Comparison of ENCODE assay signal across 8 cellular contexts in genomic region chr5:140631831-140632365, GRCh38. TPM values are rescaled to one million over a fixed set of nuclear protein-coding genes. Genes with fewer than 3 reads are reported as not detected.
DNase-seq lines count a peak whose midpoint lies in the region; ATAC-seq, FAIRE-seq and TF ChIP-seq lines count a peak whose summit lies in the region.

No MANE protein-coding gene starts in this region.

- DNase-seq in T-helper 1 cell (peak in 3 of 5 donors; percentile 10 to 18 (median 18)), natural killer cell (no peak), RCC 7860 (ENCODE audit: low spot score) (no peak), nucleus accumbens (lab: John Stamatoyannopoulos, UW) (no peak)
- peak in 2 of 3 experiments; percentile 17 to 18 for DNase-seq in effector memory CD8-positive, alpha-beta T cell
- no peak for DNase-seq in activated effector memory CD4-positive, alpha-beta T cell treated with anti-CD3 and anti-CD28 coated beads, Interleukin-2, amount 50 U/mL, for 16 hours

- ATAC-seq in GM18519 (IDR thresholded peaks at IDR 0.05; ENCODE audit: low FRiP score, unreplicated experiment) (peak; percentile 11), HG02759 (IDR thresholded peaks at IDR 0.05; ENCODE audit: unreplicated experiment) (peak; percentile 55), natural killer cell (peak; percentile 25 to 49 (median 39))
- ATAC-seq in effector memory CD8-positive, alpha-beta T cell (replicated peaks), result peak; percentile 70

- peak overlapping the region; percentile 46 to 53 for H3K27ac Mint-ChIP-seq in effector memory CD8-positive, alpha-beta T cell
- H3K27ac Mint-ChIP-seq in natural killer cell, result peak overlapping the region in 1 of 2 donors; percentile 72

- no peaks in the 10 kb centered on the region for H3K9me3 Mint-ChIP-seq in effector memory CD8-positive, alpha-beta T cell
- H3K9me3 Mint-ChIP-seq in natural killer cell, result no peaks in the 10 kb centered on the region

- FAIRE-seq in RCC 7860 (lab: Jason Lieb, UNC), result no peak

- no peak for TF ChIP-seq CTCF in natural killer cell (IDR thresholded peaks at IDR 0.05)

- peaks cover 0 to 8% of the 10 kb centered on the region in 2 donors for H3K27me3 Mint-ChIP-seq in effector memory CD8-positive, alpha-beta T cell
- H3K27me3 Mint-ChIP-seq in natural killer cell (ENCODE audit: low read depth in 2 of 2), result peaks cover 13 to 26% of the 10 kb centered on the region in 2 donors

- H3K4me3 Mint-ChIP-seq in effector memory CD8-positive, alpha-beta T cell, result peak overlapping the region; percentile 85 to 89
- peak overlapping the region; percentile 91 for H3K4me3 Mint-ChIP-seq in natural killer cell

- intact Hi-C loops in natural killer cell (cut with micrococcal nuclease), result no loop called here

- peaks cover 3% of the 10 kb centered on the region for H3K36me3 Mint-ChIP-seq in effector memory CD8-positive, alpha-beta T cell (ENCODE audit: insufficient read depth)
- no peaks in the 10 kb centered on the region for H3K36me3 Mint-ChIP-seq in natural killer cell

- peaks cover 11 to 13% of the 10 kb centered on the region in 2 donors for H3K4me1 Mint-ChIP-seq in effector memory CD8-positive, alpha-beta T cell (ENCODE audit: low read depth in 2 of 2)
- peaks cover 14 to 26% of the 10 kb centered on the region in 2 donors for H3K4me1 Mint-ChIP-seq in natural killer cell

RNA-seq across cellular contexts. Expression of gene CD14, which starts 1.1 kb away (rescaled TPM):
- total RNA-seq in natural killer cell, result 10 to 100 TPM in 1 of 3 donors, 1 to 10 TPM in 2; 1.4 to 15.9 (median 7.0) TPM

RNA-seq across cellular contexts. Expression of gene TMCO6, which starts 7.4 kb away (rescaled TPM):
- total RNA-seq in natural killer cell, result 10 to 100 TPM; 17.9 to 19.5 (median 18.8) TPM

RNA-seq across cellular contexts. Expression of gene NDUFA2, which starts 15.5 kb away (rescaled TPM):
- total RNA-seq in natural killer cell, result 10 to 100 TPM; 41.0 to 48.3 (median 42.8) TPM

RNA-seq across cellular contexts. Expression of gene IK, which starts 15.7 kb away (rescaled TPM):
- 100 to 1,000 TPM; 144 to 204 (median 148) TPM for total RNA-seq in natural killer cell

RNA-seq across cellular contexts. Expression of gene WDR55, which starts 32.8 kb away (rescaled TPM):
- total RNA-seq in natural killer cell, result 10 to 100 TPM; 42.3 to 45.1 (median 43.3) TPM

Comparison
In these comparisons a context has a peak if more than half of its experiments do, and no peak if none do; other contexts are left out.
1. ATAC-seq: peak in every context shown above with its lines; median percentile 70 in effector memory CD8-positive, alpha-beta T cell; 55 in HG02759; 39 in natural killer cell; 11 in GM18519.
2. DNase-seq: peak in T-helper 1 cell (3 of 5) and effector memory CD8-positive, alpha-beta T cell (2 of 3); none in natural killer cell (single experiment), activated effector memory CD4-positive, alpha-beta T cell treated with anti-CD3 and anti-CD28 coated beads, Interleukin-2, amount 50 U/mL, for 16 hours (single experiment), RCC 7860 (single experiment) and nucleus accumbens (0 of 56).